ENCODE assay signal across 1 cellular context in genomic region chr11:63850946-63851345, GRCh38.
A peak's percentile ranks its signal among the peaks of the same experiment; 100 is the strongest.
TF ChIP-seq lines count a peak whose summit lies in the region.

No MANE protein-coding gene starts in this region.

TF ChIP-seq in HepG2, 621 proteins besides CTCF, POLR2A, EP300 and RAD21 (continued from another document and continues in another):
- no peak for TF ChIP-seq ZNF646 (CRISPR knock-in tag; IDR thresholded peaks at IDR 0.05)
- TF ChIP-seq, protein P1, sequence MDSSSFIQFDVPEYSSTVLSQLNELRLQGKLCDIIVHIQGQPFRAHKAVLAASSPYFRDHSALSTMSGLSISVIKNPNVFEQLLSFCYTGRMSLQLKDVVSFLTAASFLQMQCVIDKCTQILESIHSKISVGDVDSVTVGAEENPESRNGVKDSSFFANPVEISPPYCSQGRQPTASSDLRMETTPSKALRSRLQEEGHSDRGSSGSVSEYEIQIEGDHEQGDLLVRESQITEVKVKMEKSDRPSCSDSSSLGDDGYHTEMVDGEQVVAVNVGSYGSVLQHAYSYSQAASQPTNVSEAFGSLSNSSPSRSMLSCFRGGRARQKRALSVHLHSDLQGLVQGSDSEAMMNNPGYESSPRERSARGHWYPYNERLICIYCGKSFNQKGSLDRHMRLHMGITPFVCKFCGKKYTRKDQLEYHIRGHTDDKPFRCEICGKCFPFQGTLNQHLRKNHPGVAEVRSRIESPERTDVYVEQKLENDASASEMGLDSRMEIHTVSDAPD (CRISPR knock-in tag; IDR thresholded peaks at IDR 0.05), result no peak
- TF ChIP-seq KMT2B (CRISPR knock-in tag; IDR thresholded peaks at IDR 0.05), result no peak
- 0 out of 2 replicates have a peak, but pooled peaks have one; percentile 17 for TF ChIP-seq ARID5B (CRISPR knock-in tag; IDR thresholded peaks at IDR 0.05)
- no peak for TF ChIP-seq THAP8 (CRISPR knock-in tag; IDR thresholded peaks at IDR 0.05; ENCODE audit: borderline replicate concordance)
- TF ChIP-seq, protein P2, sequence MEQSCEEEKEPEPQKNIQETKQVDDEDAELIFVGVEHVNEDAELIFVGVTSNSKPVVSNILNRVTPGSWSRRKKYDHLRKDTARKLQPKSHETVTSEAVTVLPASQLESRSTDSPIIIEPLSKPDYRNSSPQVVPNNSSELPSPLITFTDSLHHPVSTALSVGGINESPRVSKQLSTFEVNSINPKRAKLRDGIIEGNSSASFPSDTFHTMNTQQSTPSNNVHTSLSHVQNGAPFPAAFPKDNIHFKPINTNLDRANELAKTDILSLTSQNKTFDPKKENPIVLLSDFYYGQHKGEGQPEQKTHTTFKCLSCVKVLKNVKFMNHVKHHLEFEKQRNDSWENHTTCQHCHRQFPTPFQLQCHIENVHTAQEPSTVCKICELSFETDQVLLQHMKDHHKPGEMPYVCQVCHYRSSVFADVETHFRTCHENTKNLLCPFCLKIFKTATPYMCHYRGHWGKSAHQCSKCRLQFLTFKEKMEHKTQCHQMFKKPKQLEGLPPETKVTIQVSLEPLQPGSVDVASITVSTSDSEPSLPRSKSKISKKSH (CRISPR knock-in tag; IDR thresholded peaks at IDR 0.05; ENCODE audit: borderline replicate concordance), result no peak
- no peak for TF ChIP-seq ZGPAT (CRISPR knock-in tag; IDR thresholded peaks at IDR 0.05)
- no peak for TF ChIP-seq ARNT (IDR thresholded peaks at IDR 0.05)
- no peak for TF ChIP-seq SMC3 (IDR thresholded peaks at IDR 0.05; ENCODE audit: low read length)
- no peak for TF ChIP-seq RFX1 (IDR thresholded peaks at IDR 0.05)
- TF ChIP-seq ZNF841 (CRISPR knock-in tag; IDR thresholded peaks at IDR 0.05; ENCODE audit: borderline replicate concordance), result no peak
- TF ChIP-seq POLR2G (IDR thresholded peaks at IDR 0.05; ENCODE audit: low read depth, low read length), result no peak
- no peak for TF ChIP-seq SRF (IDR thresholded peaks at IDR 0.05; ENCODE audit: low read depth, low read length)
- TF ChIP-seq PATZ1 (CRISPR knock-in tag; IDR thresholded peaks at IDR 0.05), result no peak
- no peak for TF ChIP-seq NR2C2 (CRISPR knock-in tag; IDR thresholded peaks at IDR 0.05; ENCODE audit: borderline replicate concordance)
- no peak for TF ChIP-seq ZBTB40 (IDR thresholded peaks at IDR 0.05)
- no peak for TF ChIP-seq ZBTB40 (CRISPR knock-in tag; IDR thresholded peaks at IDR 0.05)
- no peak for TF ChIP-seq NONO (IDR thresholded peaks at IDR 0.05)
- TF ChIP-seq NONO (CRISPR knock-in tag; conservative IDR thresholded peaks at IDR 0.05), result no peak
- no peak for TF ChIP-seq KDM5A (IDR thresholded peaks at IDR 0.05; ENCODE audit: borderline replicate concordance, low read length)
- TF ChIP-seq JUNB (CRISPR knock-in tag; IDR thresholded peaks at IDR 0.05; ENCODE audit: borderline replicate concordance), result no peak
- no peak for TF ChIP-seq ZNF180 (CRISPR knock-in tag; IDR thresholded peaks at IDR 0.05; ENCODE audit: borderline replicate concordance, low read depth)
- TF ChIP-seq ZFP37 (CRISPR knock-in tag; IDR thresholded peaks at IDR 0.05; ENCODE audit: borderline replicate concordance), result no peak
- TF ChIP-seq NFYC (CRISPR knock-in tag; IDR thresholded peaks at IDR 0.05), result no peak
- TF ChIP-seq GFI1 (CRISPR knock-in tag; IDR thresholded peaks at IDR 0.05; ENCODE audit: borderline replicate concordance), result peak; percentile 83
- TF ChIP-seq HNF4A (CRISPR knock-in tag; IDR thresholded peaks at IDR 0.05), result peak; percentile 78
